Comparison of ENCODE assay signal across 14 cellular contexts in genomic region chr10:102603946-102604345, GRCh38. TPM values are rescaled to one million over a fixed set of nuclear protein-coding genes. Genes with fewer than 3 reads are reported as not detected.
DNase-seq lines count a peak whose midpoint lies in the region; ATAC-seq and TF ChIP-seq lines count a peak whose summit lies in the region.
"Had no signal": no experiment of that assay in that cellular context is flagged by ENCODE, and none has a peak within 500 bp of the region (broad histone marks: within the 10 kb centered on the region; RNA-seq: fewer than 3 reads in every experiment).

No MANE protein-coding gene starts in this region.

- no peaks in the 10 kb centered on the region for H3K27me3 ChIP-seq in adrenal gland
- H3K27me3 ChIP-seq in right cardiac atrium (ENCODE audit: control insufficient read depth, insufficient read depth): no peaks in the 10 kb centered on the region
- H3K27me3 ChIP-seq in spleen (replicated peaks in 1 of 7): no peaks in the 10 kb centered on the region

- TF ChIP-seq CTCF in adrenal gland (IDR thresholded peaks at IDR 0.05) (no peak), spleen (IDR thresholded peaks at IDR 0.05 in 8 of 11, conservative IDR thresholded peaks at IDR 0.05 in 3 of 11) (no peak), GM13976 (IDR thresholded peaks at IDR 0.05; ENCODE audit: borderline replicate concordance, control extremely low read depth, extremely low read depth, insufficient read depth, missing control alignments) (no peak)

- in situ Hi-C loops in GM13976 (cut with MboI; ENCODE audit: low sequenced_read_pairs, unreplicated experiment): no loop called here

- DNase-seq in KG1 (lab: John Stamatoyannopoulos, UW) (peak; percentile 43), adrenal gland (no peak), right cardiac atrium (peak; percentile 52 to 80 (median 71)), spleen (no peak), islet precursor cell (no peak), GM13976 (ENCODE audit: low spot score) (no peak)
- DNase-seq: activated CD4-positive, alpha-beta T cell treated with anti-CD3 and anti-CD28 coated beads for 4 hours; DMS153; kidney; NCI-H1436; NCI-H524 treated with DMSO at 0.1 percent for 48 hours; stimulated activated CD4-positive, alpha-beta T cell treated with anti-CD3 and anti-CD28 coated beads, Interleukin-4, amount 100 ng/mL, for 1 hour had no signal

- H3K4me3 ChIP-seq in adrenal gland (no peak overlapping the region), right cardiac atrium (ENCODE audit: low read length) (no peak overlapping the region), spleen (no peak overlapping the region)

- ATAC-seq in right cardiac atrium: peak; percentile 45 to 58
- ATAC-seq in HG03039 (IDR thresholded peaks at IDR 0.05; ENCODE audit: unreplicated experiment): no peak
- no peak for ATAC-seq in GM18505 (IDR thresholded peaks at IDR 0.05; ENCODE audit: unreplicated experiment)

- intact Hi-C loops in adrenal gland (cut with DNase I): no loop called here
- intact Hi-C loops in right cardiac atrium (cut with DNase I): no loop called here
- intact Hi-C loops in spleen (cut with DNase I; ENCODE audit: low total_unique reads): no loop called here

- TF ChIP-seq POLR2A in adrenal gland (IDR thresholded peaks at IDR 0.05) (no peak), spleen (IDR thresholded peaks at IDR 0.05) (no peak), GM18505 (IDR thresholded peaks at IDR 0.05; ENCODE audit: borderline replicate concordance, extremely low read depth, insufficient read depth, insufficient read length) (no peak)

- H3K4me1 ChIP-seq in adrenal gland (replicated peaks in 1 of 2) (peaks cover 17 to 40% of the 10 kb centered on the region in 2 donors), right cardiac atrium (ENCODE audit: control insufficient read depth, insufficient read depth, low read length) (peaks cover 37% of the 10 kb centered on the region), spleen (peaks cover 29 to 75% (median 45%) of the 10 kb centered on the region in 6 donors)

- 58 to 69% (median 68%) methylated on average over 2 to 7 of the region's 7 CpGs for WGBS in adrenal gland, 4 donors
- WGBS in right cardiac atrium: 37% methylated on average over 7 of the region's 7 CpGs
- WGBS in spleen, 5 donors: 26 to 66% (median 56%) methylated on average over 5 to 7 of the region's 7 CpGs

- H3K36me3 ChIP-seq in adrenal gland (replicated peaks in 1 of 2) (peaks cover 0 to 7% of the 10 kb centered on the region in 2 donors), spleen (peaks cover 0 to 75% (median 19%) of the 10 kb centered on the region in 6 donors)

- H3K27ac ChIP-seq in adrenal gland: peak overlapping the region; percentile 28 to 94 (median 59)
- peak overlapping the region; percentile 78 for H3K27ac ChIP-seq in right cardiac atrium (ENCODE audit: low read length)
- peak overlapping the region in 7 of 8 donors; percentile 3 to 73 (median 45) for H3K27ac ChIP-seq in spleen

- H3K9me3 ChIP-seq in adrenal gland (replicated peaks in 1 of 3): no peaks in the 10 kb centered on the region
- no peaks in the 10 kb centered on the region for H3K9me3 ChIP-seq in right cardiac atrium (ENCODE audit: control insufficient read depth, low read length)
- no peaks in the 10 kb centered on the region for H3K9me3 ChIP-seq in spleen

RNA-seq across cellular contexts. Expression of gene TRIM8, which starts 40.3 kb away (rescaled TPM):
- total RNA-seq in adrenal gland (100 to 1,000 TPM in 7 of 8 donors, 10 to 100 TPM in 1; 73.1 to 175 (median 138) TPM), right cardiac atrium (100 to 1,000 TPM; 104 to 120 (median 109) TPM), spleen (100 to 1,000 TPM in 2 of 7 donors, 10 to 100 TPM in 5; 86.3 to 116 (median 94.9) TPM)
- polyA plus RNA-seq in adrenal gland (10 to 100 TPM; 45.0 to 57.6 (median 53.0) TPM), right cardiac atrium (71.4 TPM), spleen (10 to 100 TPM; 23.5 to 37.6 (median 27.0) TPM)

Comparison
In these comparisons a context has a peak if more than half of its experiments do, and no peak if none do; other contexts are left out.
1. DNase-seq: peak in KG1 (single experiment) and right cardiac atrium (3 of 3); none in adrenal gland (0 of 7), spleen (single experiment), islet precursor cell (single experiment) and GM13976 (single experiment).
2. ATAC-seq: peak in right cardiac atrium (2 of 2); none in HG03039 (single experiment) and GM18505 (single experiment).
3. Peak in every context shown above with its lines, with median percentiles within 50 percentile points of each other: H3K27ac ChIP-seq.